In the genomic region with DNA sequence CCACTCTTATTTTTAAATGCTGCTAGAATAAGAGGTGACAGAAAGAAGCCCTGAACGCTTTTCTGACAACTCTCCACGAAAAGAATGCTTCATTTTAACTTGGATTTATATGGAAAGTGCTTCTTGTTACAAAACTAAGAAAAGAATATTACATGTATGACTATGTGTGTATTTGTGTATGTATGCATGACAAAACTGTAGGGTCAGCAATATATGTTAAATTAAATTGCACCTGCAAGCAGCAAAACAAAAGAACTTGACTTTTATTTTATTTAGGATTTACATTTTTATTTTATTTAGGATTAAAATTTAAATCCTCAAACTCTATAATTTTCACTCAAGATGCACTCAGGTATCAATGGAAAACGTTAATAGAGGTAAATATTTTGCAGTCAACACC, we compare ENCODE assay signal across 33 cellular contexts.
"Had no signal": no experiment of that assay in that cellular context is flagged by ENCODE, and none has a peak within 500 bp of the region (broad histone marks: within the 10 kb centered on the region; RNA-seq: fewer than 3 reads in every experiment).

No MANE protein-coding gene starts in this region.

- H3K27me3 ChIP-seq: MG63 had no signal

- H3K9me3 ChIP-seq: MG63 had no signal

- DNase-seq: MG63, MM.1S, MV-4-11, NCI-H1048, NCI-H1092, NCI-H1092 treated with DMSO at 0.1 percent for 48 hours, NCI-H1105, NCI-H1105 treated with DMSO at 0.1 percent for 48 hours, NCI-H1417, NCI-H1417 treated with DMSO at 0.1 percent for 48 hours, NCI-H1436, NCI-H1436 treated with DMSO at 0.1 percent for 48 hours, NCI-H146, NCI-H1694, NCI-H1694 treated with DMSO at 0.1 percent for 48 hours, NCI-H187, NCI-H187 treated with DMSO at 0.1 percent for 48 hours, NCI-H1930, NCI-H2029, NCI-H2029 treated with DMSO at 0.1 percent for 48 hours, NCI-H2081, NCI-H2081 treated with DMSO at 0.1 percent for 48 hours, NCI-H2107, NCI-H2171, NCI-H2171 treated with DMSO at 0.1 percent for 48 hours, NCI-H2227 treated with DMSO at 0.1 percent for 48 hours, NCI-H345, NCI-H446, NCI-H446 treated with DMSO at 0.1 percent for 48 hours, NCI-H510A, NCI-H510A treated with DMSO at 0.1 percent for 48 hours, NCI-H526, NCI-H526 treated with DMSO at 0.1 percent for 48 hours had no signal

- H3K36me3 ChIP-seq: MG63 had no signal

- H3K4me3 ChIP-seq: MG63 had no signal
